Comparison of ENCODE assay signal across 20 cellular contexts in genomic region chr2:231059756-231060155, GRCh38. TPM values are rescaled to one million over a fixed set of nuclear protein-coding genes. Genes with fewer than 3 reads are reported as not detected.
DNase-seq lines count a peak whose midpoint lies in the region; ATAC-seq, FAIRE-seq and TF ChIP-seq lines count a peak whose summit lies in the region.
"Had no signal": no experiment of that assay in that cellular context is flagged by ENCODE, and none has a peak within 500 bp of the region (broad histone marks: within the 10 kb centered on the region; RNA-seq: fewer than 3 reads in every experiment).

No MANE protein-coding gene starts in this region.

- H3K9me3 ChIP-seq in GM23248 (ENCODE audit: low read depth) (no peaks in the 10 kb centered on the region), OCI-LY1 (ENCODE audit: low read length) (no peaks in the 10 kb centered on the region), endothelial cell of umbilical vein (replicated peaks; ENCODE audit: control insufficient read depth, insufficient read depth, low read length) (no peaks in the 10 kb centered on the region), psoas muscle (no peaks in the 10 kb centered on the region), HAP-1 (no peaks in the 10 kb centered on the region)
- H3K9me3 ChIP-seq: SJCRH30 had no signal

- H3F3A ChIP-seq in GM23248 (ENCODE audit: insufficient read depth) (no peaks in the 10 kb centered on the region), OCI-LY1 (ENCODE audit: insufficient read depth, low read length) (no peaks in the 10 kb centered on the region)

- H3K9me2 ChIP-seq in GM23248 (ENCODE audit: insufficient read depth) (no peaks in the 10 kb centered on the region), OCI-LY1 (ENCODE audit: low read depth, low read length) (no peaks in the 10 kb centered on the region)

- TF ChIP-seq POLR2A in endothelial cell of umbilical vein (IDR thresholded peaks at IDR 0.05; ENCODE audit: low read depth, low read length) = no peak

- TF ChIP-seq CTCF in OCI-LY1 (IDR thresholded peaks at IDR 0.05; ENCODE audit: low read length) (no peak), endothelial cell of umbilical vein (IDR thresholded peaks at IDR 0.05; ENCODE audit: extremely low read depth in 1 of 2, insufficient read depth in 1 of 2, low read depth in 1 of 2, low read length in 2 of 2) (no peak), psoas muscle (IDR thresholded peaks at IDR 0.05) (no peak)

- DNase-seq in GM23248 (peak; percentile 49), endothelial cell of umbilical vein (ENCODE audit: low read depth, low spot score) (no peak), psoas muscle (no peak), Right ventricle myocardium superior (no peak), HAP-1 (ENCODE audit: low spot score in 2 of 2) (no peak), cerebellum (ENCODE audit: low spot score) (no peak)
- DNase-seq: activated CD4-positive, alpha-beta T cell treated with anti-CD3 and anti-CD28 coated beads, Interleukin-2, amount 50 U/mL, for 48 hours; activated gamma-delta T cell; effector CD4-positive, alpha-beta T cell; NCI-H1105 treated with DMSO at 0.1 percent for 48 hours; nucleus accumbens; SJCRH30; stimulated activated naive CD4-positive, alpha-beta T cell treated with Interleukin-2 at 50 U/mL for 16 hours had no signal

- CTCF ChIA-PET in endothelial cell of umbilical vein (lab: Charles Lee) = interaction anchor here (1.8 kb wide), 1 partner anchor 235 kb away, joined by 5 read pairs; no protein-coding TSS in a partner anchor

- H3K27ac ChIP-seq in GM23248 = peak overlapping the region; percentile 29
- no peak overlapping the region for H3K27ac ChIP-seq in OCI-LY1 (ENCODE audit: low read depth, low read length, poor library complexity, severe bottlenecking)
- no peak overlapping the region for H3K27ac ChIP-seq in endothelial cell of umbilical vein (ENCODE audit: insufficient read depth, low read depth, low read length)
- H3K27ac ChIP-seq in psoas muscle = peak overlapping the region; percentile 10
- H3K27ac ChIP-seq: SJCRH30 had no signal

- no peak overlapping the region for H2AFZ ChIP-seq in GM23248
- no peak overlapping the region for H2AFZ ChIP-seq in OCI-LY1 (ENCODE audit: low read length)
- H2AFZ ChIP-seq in endothelial cell of umbilical vein (ENCODE audit: low read depth, low read length) = no peak overlapping the region

- ATAC-seq in psoas muscle = no peak
- no peak for ATAC-seq in Right ventricle myocardium superior (ENCODE audit: poor library complexity)

- peak overlapping the region; percentile 13 for H3K4me2 ChIP-seq in GM23248 (ENCODE audit: unreplicated experiment)
- H3K4me2 ChIP-seq in OCI-LY1 (ENCODE audit: low read length) = no peak overlapping the region; the same call in 1 of the 2 replicates
- peak overlapping the region; percentile 12 for H3K4me2 ChIP-seq in endothelial cell of umbilical vein (ENCODE audit: insufficient read depth, low read length)

- H3K9ac ChIP-seq in GM23248 (no peak overlapping the region), OCI-LY1 (ENCODE audit: low read length) (peak overlapping the region; percentile 11; the same call in 1 of the 2 replicates), endothelial cell of umbilical vein (replicated peaks; ENCODE audit: extremely low read depth, insufficient read depth, low read length) (no peak overlapping the region)

- H3K4me3 ChIP-seq in GM23248 = 0 out of 2 replicates have a peak overlapping the region, but pooled peaks have one; percentile 89
- no peak overlapping the region for H3K4me3 ChIP-seq in OCI-LY1 (ENCODE audit: low read depth, low read length, poor library complexity, severe bottlenecking)
- H3K4me3 ChIP-seq in endothelial cell of umbilical vein (replicated peaks in 1 of 3; ENCODE audit: insufficient read depth in 1 of 3, low read depth in 1 of 3, low read length in 3 of 3) = no peak overlapping the region
- H3K4me3 ChIP-seq in psoas muscle = peak overlapping the region; percentile 16
- H3K4me3 ChIP-seq in HAP-1 = no peak overlapping the region
- H3K4me3 ChIP-seq: SJCRH30, skin epidermis had no signal

- no TSS peak for BruUV-seq in endothelial cell of umbilical vein (replicated peaks; lab: Mats Ljungman, UMichigan)

- POLR2A ChIA-PET in endothelial cell of umbilical vein (lab: Charles Lee) = no interaction called here

- FAIRE-seq in endothelial cell of umbilical vein (lab: Jason Lieb, UNC) = no peak
- FAIRE-seq: frontal cortex, H54, islet of Langerhans had no signal

- H3K9me1 ChIP-seq in endothelial cell of umbilical vein (replicated peaks; ENCODE audit: control insufficient read depth, extremely low read depth, insufficient read depth, low read length) = no peaks in the 10 kb centered on the region

- 98 to 100% methylated on average over 2 of the region's 2 CpGs for WGBS in GM23248 (ENCODE audit: low coverage in 1 of 2, low lambda C conversion rate in 2 of 2, missing lambda C conversion rate in 2 of 2), 2 experiments
- 72 to 89% (median 75%) methylated on average over 2 of the region's 2 CpGs for WGBS in psoas muscle, 3 donors

- H3K36me3 ChIP-seq in GM23248 (ENCODE audit: low read depth) (peaks cover 33% of the 10 kb centered on the region), OCI-LY1 (ENCODE audit: insufficient read depth, low read length) (peaks cover 59% of the 10 kb centered on the region), endothelial cell of umbilical vein (ENCODE audit: control insufficient read depth in 2 of 2, extremely low read depth in 1 of 2, insufficient read depth in 2 of 2, low read length in 2 of 2) (peaks cover 10 to 15% of the 10 kb centered on the region in 2 experiments), psoas muscle (ENCODE audit: insufficient read depth in 1 of 2, low read depth in 1 of 2) (peaks cover 16 to 40% of the 10 kb centered on the region in 2 donors), HAP-1 (replicated peaks) (peaks cover 42% of the 10 kb centered on the region)

- dilution Hi-C loops in endothelial cell of umbilical vein (cut with MboI; ENCODE audit: extremely low pct_ligation_motif_present, low sequenced_read_pairs) = no loop called here

- in situ Hi-C loops in GM23248 (cut with MboI) (no loop called here), HAP-1 (cut with MboI; ENCODE audit: low sequenced_read_pairs) (no loop called here)

- H4K20me1 ChIP-seq in GM23248 (ENCODE audit: insufficient read depth) (0 out of 2 replicates have a peak, but pooled peaks cover 20% of the 10 kb centered on the region), OCI-LY1 (ENCODE audit: insufficient read depth, low read length) (no peaks in the 10 kb centered on the region), endothelial cell of umbilical vein (replicated peaks; ENCODE audit: control insufficient read depth, extremely low read depth, insufficient read depth, low read length) (peaks cover 2% of the 10 kb centered on the region)

- H3K79me2 ChIP-seq in GM23248 (ENCODE audit: insufficient read depth) (peaks cover 80% of the 10 kb centered on the region), OCI-LY1 (ENCODE audit: insufficient read depth, low read length) (peaks cover 51% of the 10 kb centered on the region), endothelial cell of umbilical vein (ENCODE audit: control insufficient read depth, insufficient read depth, low read length) (peaks cover 67% of the 10 kb centered on the region)

- peaks cover 27% of the 10 kb centered on the region for H3K4me1 ChIP-seq in GM23248 (ENCODE audit: insufficient read depth)
- peaks cover 24% of the 10 kb centered on the region for H3K4me1 ChIP-seq in OCI-LY1 (ENCODE audit: insufficient read depth, low read length, severe bottlenecking)
- peaks cover 22% of the 10 kb centered on the region for H3K4me1 ChIP-seq in endothelial cell of umbilical vein (ENCODE audit: control insufficient read depth, extremely low read depth, insufficient read depth, low read length)
- H3K4me1 ChIP-seq in psoas muscle = peaks cover 43% of the 10 kb centered on the region
- H3K4me1 ChIP-seq in HAP-1 = peaks cover 13% of the 10 kb centered on the region

- H3K27me3 ChIP-seq in GM23248 (replicated peaks; ENCODE audit: insufficient read depth) = no peaks in the 10 kb centered on the region
- H3K27me3 ChIP-seq in OCI-LY1 (ENCODE audit: insufficient read depth, low read length) = no peaks in the 10 kb centered on the region
- H3K27me3 ChIP-seq in endothelial cell of umbilical vein (ENCODE audit: control insufficient read depth in 2 of 2, insufficient read depth in 2 of 2, low read length in 2 of 2) = no peaks in the 10 kb centered on the region
- H3K27me3 ChIP-seq in psoas muscle (ENCODE audit: insufficient read depth in 3 of 3, low read length in 2 of 3) = no peaks in the 10 kb centered on the region
- H3K27me3 ChIP-seq in HAP-1 (ENCODE audit: low read depth) = no peaks in the 10 kb centered on the region
- H3K27me3 ChIP-seq: SJCRH30 had no signal

- intact Hi-C loops in endothelial cell of umbilical vein (cut with micrococcal nuclease) (no loop called here), psoas muscle (cut with DNase I) (no loop called here), Right ventricle myocardium superior (cut with DNase I) (loop anchor here (5.0 kb wide), 1 partner anchor 403 kb away; the partner anchor contains the start of gene NCL)

RNA-seq across cellular contexts. Expression of gene PSMD1, which starts 3.1 kb away (rescaled TPM):
- 92.4 and 102 TPM in 2 replicates for total RNA-seq in GM23248 (2014; rRNA removed; shearing (Covaris generic))
- polyA plus RNA-seq in GM23248 (2016; fragmentation: Nextera tagmentation; extraction: Ambion mirVana) (103 and 106 TPM in 2 replicates), endothelial cell of umbilical vein (209 and 249 TPM in 2 replicates), psoas muscle (100 to 1,000 TPM in 2 of 3 donors, 10 to 100 TPM in 1; 74.4 to 159 (median 122) TPM)
- total RNA-seq in endothelial cell of umbilical vein (156 and 163 TPM in 2 replicates), psoas muscle (100 to 1,000 TPM; 125 to 170 (median 154) TPM), Right ventricle myocardium superior (81.0 TPM), cerebellum (80.6 TPM)
- 144 and 160 TPM in 2 replicates for polyA plus RNA-seq in endothelial cell of umbilical vein (2011; cell fraction: cytosol; rRNA removed)
- polyA plus RNA-seq in endothelial cell of umbilical vein (2011; cell fraction: nucleus; rRNA removed) = 143 and 171 TPM in 2 replicates
- polyA plus RNA-seq in endothelial cell of umbilical vein (2012) = 131 and 202 TPM in 2 replicates
- 716 and 880 TPM in 2 replicates for polyA minus RNA-seq in endothelial cell of umbilical vein
- polyA minus RNA-seq in endothelial cell of umbilical vein (2011; cell fraction: cytosol; rRNA and poly(A)+ RNA removed) = 72.1 TPM
- polyA minus RNA-seq in endothelial cell of umbilical vein (2011; cell fraction: nucleus; rRNA and poly(A)+ RNA removed) = 198 and 272 TPM in 2 replicates

RNA-seq across cellular contexts. Expression of gene C2orf72, which starts 22.4 kb away (rescaled TPM):
- 0.11 TPM in 1 of 2 replicates, not detected in the other for total RNA-seq in GM23248 (2014; rRNA removed; shearing (Covaris generic))
- not detected in 2 replicates for polyA plus RNA-seq in GM23248 (2016; fragmentation: Nextera tagmentation; extraction: Ambion mirVana)
- 0.11 TPM in 1 of 2 replicates, not detected in the other for total RNA-seq in endothelial cell of umbilical vein
- 0.01 and 0.02 TPM in 2 replicates for polyA plus RNA-seq in endothelial cell of umbilical vein
- 0.06 TPM in 1 of 2 replicates, not detected in the other for polyA plus RNA-seq in endothelial cell of umbilical vein (2011; cell fraction: cytosol; rRNA removed)
- 0.04 TPM in 1 of 2 replicates, not detected in the other for polyA plus RNA-seq in endothelial cell of umbilical vein (2011; cell fraction: nucleus; rRNA removed)
- 0.05 TPM in 1 of 2 replicates, not detected in the other for polyA plus RNA-seq in endothelial cell of umbilical vein (2012)
- not detected in 2 replicates for polyA minus RNA-seq in endothelial cell of umbilical vein
- polyA minus RNA-seq in endothelial cell of umbilical vein (2011; cell fraction: cytosol; rRNA and poly(A)+ RNA removed) = not detected
- polyA minus RNA-seq in endothelial cell of umbilical vein (2011; cell fraction: nucleus; rRNA and poly(A)+ RNA removed) = not detected in 2 replicates
- total RNA-seq in psoas muscle = under 1 TPM in 1 of 4 donors, not detected in 3; 0.12 TPM
- under 1 TPM in 2 of 3 donors, not detected in 1; 0.03 to 0.05 TPM for polyA plus RNA-seq in psoas muscle
- 0.05 TPM for total RNA-seq in Right ventricle myocardium superior
- 16.1 TPM for total RNA-seq in cerebellum
- total RNA-seq: mesenteric fat pad, SJCRH30 had no signal
- polyA plus RNA-seq: IgD-negative memory B cell had no signal

Comparison
In these comparisons a context has a peak if more than half of its experiments do, and no peak if none do; other contexts are left out.
1. H3K27ac ChIP-seq: peak in GM23248 (single experiment) and psoas muscle (single experiment); none in OCI-LY1 (single experiment) and endothelial cell of umbilical vein (single experiment).
2. H3K4me3 ChIP-seq: peak in GM23248 (single experiment) and psoas muscle (single experiment); none in OCI-LY1 (single experiment), endothelial cell of umbilical vein (0 of 3) and HAP-1 (single experiment).
3. RNA of gene C2orf72, which starts 22.4 kb away (total RNA-seq): 16.1 TPM in cerebellum (single experiment); 0.11 TPM in endothelial cell of umbilical vein, 0.11 TPM in GM23248, 0.05 TPM in Right ventricle myocardium superior (single experiment) and 0.12 TPM in psoas muscle; every median in the first group is over 10 times any median in the second.